Comparison of ENCODE assay signal across 15 cellular contexts in genomic region chr2:109170645-109171044, GRCh38. TPM values are rescaled to one million over a fixed set of nuclear protein-coding genes. Genes with fewer than 3 reads are reported as not detected.
A peak's percentile ranks its signal among the peaks of the same experiment; 100 is the strongest.
DNase-seq lines count a peak whose midpoint lies in the region; ATAC-seq and TF ChIP-seq lines count a peak whose summit lies in the region.
"Had no signal": no experiment of that assay in that cellular context is flagged by ENCODE, and none has a peak within 500 bp of the region (broad histone marks: within the 10 kb centered on the region; RNA-seq: fewer than 3 reads in every experiment).

No MANE protein-coding gene starts in this region.

- intact Hi-C loops in IMR-90 (cut with micrococcal nuclease) (loop anchor here (5.0 kb wide), 3 partner anchors 47 to 152 kb away; no protein-coding TSS in a partner anchor), lower lobe of right lung (cut with DNase I) (no loop called here), PC-9 (cut with micrococcal nuclease; ENCODE audit: unreplicated experiment) (no loop called here), heart left ventricle (cut with DNase I) (loop anchor here in 2 of 10 donors (5.0 kb wide), 2 partner anchors 38 to 72 kb away; no protein-coding TSS in a partner anchor)

- in situ Hi-C loops in IMR-90 (cut with MboI; ENCODE audit: low sequenced_read_pairs), result no loop called here

- H3K4ac ChIP-seq in IMR-90 (ENCODE audit: low read depth, low read length), result peak overlapping the region; percentile 83

- POLR2A ChIA-PET in IMR-90 (lab: Charles Lee; ENCODE audit: unreplicated experiment) (interaction anchor here (0.7 kb wide), 1 partner anchor 268 kb away, joined by 4 read pairs; no protein-coding TSS in a partner anchor), PC-9 (lab: Charles Lee; ENCODE audit: unreplicated experiment) (interaction anchor here (0.6 kb wide), 1 partner anchor 22 kb away, joined by 3 read pairs; no protein-coding TSS in a partner anchor)

- H3K9me3 ChIP-seq in IMR-90 (ENCODE audit: control insufficient read depth, insufficient read depth, low read length) (0 out of 2 replicates have a peak, but pooled peaks cover 2% of the 10 kb centered on the region), adipocyte (ENCODE audit: control insufficient read depth, low read length) (peaks cover 5% of the 10 kb centered on the region), lower lobe of right lung (peaks cover 7% of the 10 kb centered on the region), tibial nerve (peaks cover 0 to 7% (median 0%) of the 10 kb centered on the region in 4 donors), PC-9 (ENCODE audit: insufficient read depth, low read depth) (no peaks in the 10 kb centered on the region; the same call in 1 of the 2 replicates), heart left ventricle (peaks cover 0 to 16% (median 3%) of the 10 kb centered on the region in 12 donors)

- H3K9ac ChIP-seq in IMR-90 (ENCODE audit: low read depth, low read length) (peak overlapping the region; percentile 48), adipocyte (ENCODE audit: low read length) (peak overlapping the region; percentile 82)
- H3K9ac ChIP-seq: BLaER1 treated with 17β-estradiol and CSF1 and Interleukin-3, amounts not matched to agents 10 nM and 100 nM had no signal

- WGBS in IMR-90 (ENCODE audit: extremely low coverage in 2 of 2, insufficient read length in 1 of 2), 2 experiments, result no CpG with 5 or more reads among the region's 6 CpGs
- 88 to 90% methylated on average over 6 of the region's 6 CpGs for WGBS in tibial nerve, 2 donors
- WGBS in heart left ventricle, 4 donors, result 81 to 95% (median 89%) methylated on average over 6 of the region's 6 CpGs

- H2BK120ac ChIP-seq in IMR-90 (ENCODE audit: low read depth, low read length), result peak overlapping the region; percentile 91

- no TSS peak for BruUV-seq in IMR-90 (replicated peaks; lab: Mats Ljungman, UMichigan)
- BruUV-seq in PC-9 (replicated peaks; lab: Mats Ljungman, UMichigan), result no TSS peak

- dilution Hi-C loops in IMR-90 (cut with HindIII; ENCODE audit: low sequenced_read_pairs, unreplicated experiment), result no loop called here

- peaks cover 52% of the 10 kb centered on the region for H3K9me1 ChIP-seq in IMR-90 (ENCODE audit: insufficient read depth, low read length)

- no peak for TF ChIP-seq RAD21 in IMR-90 (IDR thresholded peaks at IDR 0.05; ENCODE audit: low read length)

- CTCF ChIA-PET in IMR-90 (lab: Yijun Ruan, JAX), result interaction anchor here (0.7 kb wide), 2 partner anchors 25 to 158 kb away, joined by 3 to 4 read pairs; no protein-coding TSS in a partner anchor
- CTCF ChIA-PET in PC-9 (lab: Charles Lee), result no interaction called here

- H4K8ac ChIP-seq in IMR-90 (ENCODE audit: low read depth in 2 of 2, low read length in 2 of 2), result peak overlapping the region; percentile 44 to 79

- H3K27me3 ChIP-seq in IMR-90 (ENCODE audit: control insufficient read depth, insufficient read depth, low read length) (no peaks in the 10 kb centered on the region), adipocyte (replicated peaks; ENCODE audit: control insufficient read depth, insufficient read depth, low read length) (no peaks in the 10 kb centered on the region), lower lobe of right lung (ENCODE audit: low read depth) (no peaks in the 10 kb centered on the region), tibial nerve (no peaks in the 10 kb centered on the region), PC-9 (ENCODE audit: insufficient read depth, low read depth) (no peaks in the 10 kb centered on the region), heart left ventricle (no peaks in the 10 kb centered on the region)
- H3K27me3 ChIP-seq: BLaER1 treated with 17β-estradiol and CSF1 and Interleukin-3, amounts not matched to agents 10 nM and 100 nM had no signal

- peak overlapping the region; percentile 93; the same call in 1 of the 3 replicates for H2BK15ac ChIP-seq in IMR-90 (ENCODE audit: low read depth, low read length)

- peak overlapping the region; percentile 61 for H4K5ac ChIP-seq in IMR-90 (ENCODE audit: low read depth, low read length)

- H3K4me2 ChIP-seq in IMR-90 (ENCODE audit: low read depth, low read length) (peak overlapping the region; percentile 27; the same call in 1 of the 2 replicates), PC-9 (no peak overlapping the region)

- no peaks in the 10 kb centered on the region for H3K9me2 ChIP-seq in PC-9 (ENCODE audit: insufficient read depth)

- H4K20me1 ChIP-seq in IMR-90 (ENCODE audit: insufficient read depth, low read length) (peaks cover 10% of the 10 kb centered on the region), PC-9 (ENCODE audit: insufficient read depth) (peaks cover 7% of the 10 kb centered on the region)

- peak overlapping the region; percentile 98 for H2BK5ac ChIP-seq in IMR-90 (ENCODE audit: low read depth, low read length, poor library complexity, severe bottlenecking)

- ATAC-seq in IMR-90 (ENCODE audit: low read depth), result no peak
- ATAC-seq in lower lobe of right lung, result no peak
- no peak for ATAC-seq in GM21423 (IDR thresholded peaks at IDR 0.05; ENCODE audit: unreplicated experiment)
- ATAC-seq in heart left ventricle, result no peak
- ATAC-seq: natural killer cell had no signal

- H3K23ac ChIP-seq in IMR-90 (ENCODE audit: low read depth, low read length), result peak overlapping the region; percentile 67; the same call in 1 of the 2 replicates

- H3K27ac ChIP-seq in IMR-90 (ENCODE audit: insufficient read depth, low read length) (peak overlapping the region; percentile 93), lower lobe of right lung (peak overlapping the region; percentile 80), tibial nerve (peak overlapping the region in 3 of 4 donors; percentile 58 to 84 (median 77)), PC-9 (no peak overlapping the region), heart left ventricle (peak overlapping the region in 1 of 12 donors; percentile 88)
- H3K27ac ChIP-seq: BLaER1 treated with 17β-estradiol and CSF1 and Interleukin-3, amounts not matched to agents 10 nM and 100 nM had no signal

- no peaks in the 10 kb centered on the region for H3F3A ChIP-seq in PC-9 (ENCODE audit: insufficient read depth, low read depth)

- no peak for TF ChIP-seq POLR2A in IMR-90 (IDR thresholded peaks at IDR 0.05; ENCODE audit: low read depth, low read length)
- TF ChIP-seq POLR2A in tibial nerve (IDR thresholded peaks at IDR 0.05), result no peak
- no peak for TF ChIP-seq POLR2A in heart left ventricle (IDR thresholded peaks at IDR 0.05)

- peak overlapping the region; percentile 70 for H2BK20ac ChIP-seq in IMR-90 (ENCODE audit: low read depth, low read length)

- H3K4me3 ChIP-seq in IMR-90 (ENCODE audit: insufficient read depth, low read depth, low read length) (no peak overlapping the region), adipocyte (ENCODE audit: low read length) (no peak overlapping the region), lower lobe of right lung (no peak overlapping the region), tibial nerve (no peak overlapping the region), PC-9 (no peak overlapping the region), heart left ventricle (no peak overlapping the region)
- H3K4me3 ChIP-seq: BLaER1 treated with 17β-estradiol and CSF1 and Interleukin-3, amounts not matched to agents 10 nM and 100 nM had no signal

- peaks cover 48 to 77% of the 10 kb centered on the region in 2 experiments for H3K79me1 ChIP-seq in IMR-90 (ENCODE audit: low read depth in 1 of 2, low read length in 2 of 2)

- H2AK5ac ChIP-seq in IMR-90 (ENCODE audit: low read depth, low read length), result peak overlapping the region; percentile 88

- H3K4me1 ChIP-seq in IMR-90 (ENCODE audit: control insufficient read depth, insufficient read depth, low read length) (peaks cover 44% of the 10 kb centered on the region), adipocyte (ENCODE audit: control insufficient read depth, insufficient read depth, low read length) (peaks cover 77% of the 10 kb centered on the region), lower lobe of right lung (peaks cover 46% of the 10 kb centered on the region), tibial nerve (peaks cover 0 to 52% (median 11%) of the 10 kb centered on the region in 4 donors), PC-9 (replicated peaks; ENCODE audit: insufficient read depth) (0 out of 2 replicates have a peak, but pooled peaks cover 6% of the 10 kb centered on the region), heart left ventricle (peaks cover 2 to 52% (median 44%) of the 10 kb centered on the region in 12 donors)

- H3K14ac ChIP-seq in IMR-90 (replicated peaks; ENCODE audit: low read depth, low read length), result peak overlapping the region; percentile 75

- peak overlapping the region; percentile 44; the same call in 1 of the 2 replicates for H3K56ac ChIP-seq in IMR-90 (ENCODE audit: extremely low read depth, insufficient read depth, low read length)

- H3K36me3 ChIP-seq in IMR-90 (ENCODE audit: control insufficient read depth, insufficient read depth, low read length) (no peaks in the 10 kb centered on the region), adipocyte (ENCODE audit: control insufficient read depth, insufficient read depth, low read length, severe bottlenecking) (no peaks in the 10 kb centered on the region), lower lobe of right lung (no peaks in the 10 kb centered on the region), tibial nerve (no peaks in the 10 kb centered on the region), PC-9 (ENCODE audit: low read depth) (no peaks in the 10 kb centered on the region), heart left ventricle (no peaks in the 10 kb centered on the region)

- peak overlapping the region; percentile 87 for H3K18ac ChIP-seq in IMR-90 (ENCODE audit: low read depth, low read length)

- 0 out of 2 replicates have a peak, but pooled peaks cover 23% of the 10 kb centered on the region for H3K79me2 ChIP-seq in PC-9 (ENCODE audit: low read depth)

- TF ChIP-seq CTCF in IMR-90 (conservative IDR thresholded peaks at IDR 0.05; ENCODE audit: low read depth, low read length), result no peak
- TF ChIP-seq CTCF in lower lobe of right lung (IDR thresholded peaks at IDR 0.05), result no peak
- TF ChIP-seq CTCF in tibial nerve (IDR thresholded peaks at IDR 0.05), result no peak
- no peak for TF ChIP-seq CTCF in PC-9 (conservative IDR thresholded peaks at IDR 0.05)
- TF ChIP-seq CTCF in heart left ventricle (IDR thresholded peaks at IDR 0.05), result no peak

- no peak for TF ChIP-seq EP300 in tibial nerve (IDR thresholded peaks at IDR 0.05)

- peak overlapping the region; percentile 70 for H4K91ac ChIP-seq in IMR-90 (ENCODE audit: insufficient read depth, low read depth, low read length)

- H2AK9ac ChIP-seq in IMR-90 (replicated peaks; ENCODE audit: low read depth, low read length, poor library complexity), result peak overlapping the region; percentile 12

- H2AFZ ChIP-seq in IMR-90 (replicated peaks; ENCODE audit: low read length, poor library complexity) (no peak overlapping the region), PC-9 (no peak overlapping the region)

- no peak for DNase-seq in IMR-90
- no peak for DNase-seq in adipocyte (ENCODE audit: low read depth)
- no peak for DNase-seq in lower lobe of right lung
- DNase-seq in tibial nerve (ENCODE audit: low spot score in 2 of 2), result no peak
- DNase-seq in PC-9, result no peak
- DNase-seq in heart left ventricle, result no peak
- DNase-seq: activated CD4-positive, alpha-beta T cell treated with anti-CD3 and anti-CD28 coated beads for 1 hour; activated CD8-positive, alpha-beta memory T cell treated with anti-CD3 and anti-CD28 coated beads, Interleukin-2, amount 50 U/mL, for 48 hours; activated naive CD4-positive, alpha-beta T cell treated with Interleukin-2 at 50 U/mL for 16 hours; DMS79 treated with DMSO at 0.1 percent for 48 hours; natural killer cell; NCI-H1694; NCI-H526 treated with DMSO at 0.1 percent for 48 hours had no signal

RNA-seq across cellular contexts. Expression of gene SH3RF3, which starts 41.6 kb away (rescaled TPM):
- total RNA-seq in IMR-90 (2012; rRNA removed) (3.4 and 3.9 TPM in 2 replicates), lower lobe of right lung (5.7 TPM), tibial nerve (10 to 100 TPM in 2 of 4 donors, 1 to 10 TPM in 2; 6.9 to 18.0 (median 11.4) TPM), PC-9 (2021) (4.9 and 6.1 TPM in 2 replicates), heart left ventricle (10 to 100 TPM in 4 of 9 donors, 1 to 10 TPM in 5; 5.3 to 13.3 (median 7.9) TPM)
- polyA plus RNA-seq in IMR-90 (2012; rRNA removed) (5.3 and 5.7 TPM in 2 replicates), heart left ventricle (10 to 100 TPM in 1 of 2 donors, 1 to 10 TPM in 1; 5.2 to 15.7 TPM)
- 2.9 and 5.9 TPM in 2 replicates for polyA plus RNA-seq in IMR-90 (2012; cell fraction: cytosol; rRNA removed)
- polyA plus RNA-seq in IMR-90 (2012; cell fraction: nucleus; rRNA removed; ENCODE audit: low replicate concordance), result 10.7 and 11.0 TPM in 2 replicates
